Comparison of ENCODE assay signal across 8 cellular contexts in the genomic region with DNA sequence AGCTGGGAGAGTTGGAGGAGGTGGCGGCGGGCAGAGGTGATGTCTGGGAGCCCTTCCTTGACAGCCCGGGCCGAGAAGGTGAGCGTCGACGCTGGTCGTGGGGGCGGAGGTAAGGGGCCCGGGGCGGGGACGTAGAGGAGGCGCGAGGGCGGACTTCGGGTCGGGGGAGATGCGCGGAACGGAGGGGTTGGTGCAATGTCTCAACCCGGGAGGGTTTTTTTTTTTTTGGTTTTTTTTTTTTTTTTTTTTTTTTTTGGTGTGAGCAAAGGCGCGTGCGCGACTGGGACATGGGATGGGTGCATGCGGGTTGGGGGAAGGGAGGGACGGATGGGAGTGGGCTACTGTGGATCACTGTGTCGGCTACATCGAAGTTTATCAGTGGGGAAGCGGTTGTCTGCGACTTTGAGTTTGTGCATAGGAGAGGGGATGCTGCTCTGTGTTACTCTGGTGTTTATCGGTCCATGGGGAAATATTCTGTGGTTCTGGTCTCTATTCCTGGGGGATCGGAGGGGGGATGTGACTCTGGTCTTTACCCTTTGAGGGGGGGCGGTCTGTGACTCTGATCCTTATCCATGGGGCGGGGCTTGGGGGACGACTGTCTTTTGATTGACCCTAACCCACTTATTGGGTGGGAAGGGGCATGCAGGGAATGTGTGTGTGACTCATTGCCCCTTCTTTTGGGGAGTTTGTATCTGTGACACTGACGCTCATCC. TPM values are rescaled to one million over a fixed set of nuclear protein-coding genes. Genes with fewer than 3 reads are reported as not detected.
DNase-seq lines count a peak whose midpoint lies in the region; ATAC-seq and TF ChIP-seq lines count a peak whose summit lies in the region.

No MANE protein-coding gene starts in this region.

- H3K4me3 Mint-ChIP-seq in WTC11: peak overlapping the region; percentile 98

- peaks cover 18% of the 10 kb centered on the region for H3K36me3 Mint-ChIP-seq in WTC11

- DNase-seq in stimulated activated CD4-positive, alpha-beta T cell treated with anti-CD3 and anti-CD28 coated beads, Interleukin-15, amount 100 ng/mL, for 24 hours: peak; percentile 10
- no peak for DNase-seq in stimulated activated CD4-positive, alpha-beta T cell treated with anti-CD3 and anti-CD28 coated beads, Interleukin-4, amount 100 ng/mL, for 1 hour
- DNase-seq in WTC11 (ENCODE audit: low spot score) (no peak), fibroblast of pulmonary artery (ENCODE audit: low read depth) (no peak), ovary (peak in 1 of 5 donors; percentile 31), dermis blood vessel endothelial cell (no peak)

- no peaks in the 10 kb centered on the region for H3K27me3 ChIP-seq in ovary

- H3K9me3 Mint-ChIP-seq in WTC11: no peaks in the 10 kb centered on the region

- no peaks in the 10 kb centered on the region for H3K9me3 ChIP-seq in ovary

- H3K4me3 ChIP-seq in fibroblast of pulmonary artery (replicated peaks; ENCODE audit: low read depth, low read length) (peak overlapping the region; percentile 83), ovary (peak overlapping the region; percentile 65)

- POLR2A ChIA-PET in WTC11 (lab: Charles Lee): interaction anchor here (0.6 to 1.7 kb wide), 6 partner anchors 16 to 504 kb away, joined by 3 to 9 read pairs (median 4); no protein-coding TSS in a partner anchor

- peaks cover 16% of the 10 kb centered on the region for H3K4me1 Mint-ChIP-seq in WTC11

- peak overlapping the region; percentile 98 for H3K27ac Mint-ChIP-seq in WTC11

- peak overlapping the region; percentile 85 to 87 for H3K27ac ChIP-seq in ovary

- peak; percentile 18 for ATAC-seq in HG03095 (IDR thresholded peaks at IDR 0.05; ENCODE audit: unreplicated experiment)
- ATAC-seq in WTC11: peak; percentile 11
- ATAC-seq in HG02973 (IDR thresholded peaks at IDR 0.05; ENCODE audit: unreplicated experiment): no peak

- no peak for TF ChIP-seq POLR2A in ovary (IDR thresholded peaks at IDR 0.05)

- CTCF ChIA-PET in WTC11 (lab: Charles Lee): interaction anchor here (0.6 to 1.2 kb wide), 11 partner anchors 10 to 378 kb away, joined by 3 to 7 read pairs (median 4); no protein-coding TSS in a partner anchor

- H3K36me3 ChIP-seq in ovary: no peaks in the 10 kb centered on the region

- no peaks in the 10 kb centered on the region for H3K27me3 Mint-ChIP-seq in WTC11 (ENCODE audit: low read depth)

- TF ChIP-seq CTCF in WTC11 (IDR thresholded peaks at IDR 0.05) (no peak), fibroblast of pulmonary artery (IDR thresholded peaks at IDR 0.05; ENCODE audit: low read length, missing control alignments) (no peak), ovary (IDR thresholded peaks at IDR 0.05) (no peak)

- peaks cover 18% of the 10 kb centered on the region for H3K4me1 ChIP-seq in ovary (ENCODE audit: insufficient read depth)

- no peak for TF ChIP-seq EP300 in ovary (IDR thresholded peaks at IDR 0.05)

- intact Hi-C loops in ovary (cut with DNase I): no loop called here

- WGBS in ovary, 3 donors: 36 to 51% (median 41%) methylated on average over 37 of the region's 37 CpGs

TF ChIP-seq in WTC11, 78 proteins besides CTCF, POLR2A, EP300 and RAD21:
- TF ChIP-seq, protein P1, sequence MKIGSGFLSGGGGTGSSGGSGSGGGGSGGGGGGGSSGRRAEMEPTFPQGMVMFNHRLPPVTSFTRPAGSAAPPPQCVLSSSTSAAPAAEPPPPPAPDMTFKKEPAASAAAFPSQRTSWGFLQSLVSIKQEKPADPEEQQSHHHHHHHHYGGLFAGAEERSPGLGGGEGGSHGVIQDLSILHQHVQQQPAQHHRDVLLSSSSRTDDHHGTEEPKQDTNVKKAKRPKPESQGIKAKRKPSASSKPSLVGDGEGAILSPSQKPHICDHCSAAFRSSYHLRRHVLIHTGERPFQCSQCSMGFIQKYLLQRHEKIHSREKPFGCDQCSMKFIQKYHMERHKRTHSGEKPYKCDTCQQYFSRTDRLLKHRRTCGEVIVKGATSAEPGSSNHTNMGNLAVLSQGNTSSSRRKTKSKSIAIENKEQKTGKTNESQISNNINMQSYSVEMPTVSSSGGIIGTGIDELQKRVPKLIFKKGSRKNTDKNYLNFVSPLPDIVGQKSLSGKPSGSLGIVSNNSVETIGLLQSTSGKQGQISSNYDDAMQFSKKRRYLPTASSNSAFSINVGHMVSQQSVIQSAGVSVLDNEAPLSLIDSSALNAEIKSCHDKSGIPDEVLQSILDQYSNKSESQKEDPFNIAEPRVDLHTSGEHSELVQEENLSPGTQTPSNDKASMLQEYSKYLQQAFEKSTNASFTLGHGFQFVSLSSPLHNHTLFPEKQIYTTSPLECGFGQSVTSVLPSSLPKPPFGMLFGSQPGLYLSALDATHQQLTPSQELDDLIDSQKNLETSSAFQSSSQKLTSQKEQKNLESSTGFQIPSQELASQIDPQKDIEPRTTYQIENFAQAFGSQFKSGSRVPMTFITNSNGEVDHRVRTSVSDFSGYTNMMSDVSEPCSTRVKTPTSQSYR (CRISPR knock-in tag; IDR thresholded peaks at IDR 0.05): no peak
- TF ChIP-seq, protein P2, sequence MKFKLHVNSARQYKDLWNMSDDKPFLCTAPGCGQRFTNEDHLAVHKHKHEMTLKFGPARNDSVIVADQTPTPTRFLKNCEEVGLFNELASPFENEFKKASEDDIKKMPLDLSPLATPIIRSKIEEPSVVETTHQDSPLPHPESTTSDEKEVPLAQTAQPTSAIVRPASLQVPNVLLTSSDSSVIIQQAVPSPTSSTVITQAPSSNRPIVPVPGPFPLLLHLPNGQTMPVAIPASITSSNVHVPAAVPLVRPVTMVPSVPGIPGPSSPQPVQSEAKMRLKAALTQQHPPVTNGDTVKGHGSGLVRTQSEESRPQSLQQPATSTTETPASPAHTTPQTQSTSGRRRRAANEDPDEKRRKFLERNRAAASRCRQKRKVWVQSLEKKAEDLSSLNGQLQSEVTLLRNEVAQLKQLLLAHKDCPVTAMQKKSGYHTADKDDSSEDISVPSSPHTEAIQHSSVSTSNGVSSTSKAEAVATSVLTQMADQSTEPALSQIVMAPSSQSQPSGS (CRISPR knock-in tag; IDR thresholded peaks at IDR 0.05; ENCODE audit: borderline replicate concordance, low read depth): no peak
- TF ChIP-seq MYBL2 (CRISPR knock-in tag; IDR thresholded peaks at IDR 0.05) (no peak), ESRRA (CRISPR knock-in tag; IDR thresholded peaks at IDR 0.05; ENCODE audit: borderline replicate concordance) (no peak), SMAD3 (CRISPR knock-in tag; IDR thresholded peaks at IDR 0.05; ENCODE audit: borderline replicate concordance) (no peak)
- TF ChIP-seq, protein P3, sequence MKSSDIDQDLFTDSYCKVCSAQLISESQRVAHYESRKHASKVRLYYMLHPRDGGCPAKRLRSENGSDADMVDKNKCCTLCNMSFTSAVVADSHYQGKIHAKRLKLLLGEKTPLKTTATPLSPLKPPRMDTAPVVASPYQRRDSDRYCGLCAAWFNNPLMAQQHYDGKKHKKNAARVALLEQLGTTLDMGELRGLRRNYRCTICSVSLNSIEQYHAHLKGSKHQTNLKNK (CRISPR knock-in tag; IDR thresholded peaks at IDR 0.05): no peak
- TF ChIP-seq, protein P4, sequence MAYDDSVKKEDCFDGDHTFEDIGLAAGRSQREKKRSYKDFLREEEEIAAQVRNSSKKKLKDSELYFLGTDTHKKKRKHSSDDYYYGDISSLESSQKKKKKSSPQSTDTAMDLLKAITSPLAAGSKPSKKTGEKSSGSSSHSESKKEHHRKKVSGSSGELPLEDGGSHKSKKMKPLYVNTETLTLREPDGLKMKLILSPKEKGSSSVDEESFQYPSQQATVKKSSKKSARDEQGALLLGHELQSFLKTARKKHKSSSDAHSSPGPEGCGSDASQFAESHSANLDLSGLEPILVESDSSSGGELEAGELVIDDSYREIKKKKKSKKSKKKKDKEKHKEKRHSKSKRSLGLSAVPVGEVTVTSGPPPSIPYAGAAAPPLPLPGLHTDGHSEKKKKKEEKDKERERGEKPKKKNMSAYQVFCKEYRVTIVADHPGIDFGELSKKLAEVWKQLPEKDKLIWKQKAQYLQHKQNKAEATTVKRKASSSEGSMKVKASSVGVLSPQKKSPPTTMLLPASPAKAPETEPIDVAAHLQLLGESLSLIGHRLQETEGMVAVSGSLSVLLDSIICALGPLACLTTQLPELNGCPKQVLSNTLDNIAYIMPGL (CRISPR knock-in tag; IDR thresholded peaks at IDR 0.05): 0 out of 2 replicates have a peak, but pooled peaks have one; percentile 9

RNA-seq across cellular contexts. Expression of a gene that starts 0.5 kb away (rescaled TPM):
- 65.6 to 66.1 TPM (median 65.8 TPM) in 3 replicates for total RNA-seq in WTC11 (2021)
- 10 to 100 TPM; 28.6 to 53.0 (median 36.7) TPM for total RNA-seq in ovary
- polyA plus RNA-seq in ovary: 10 to 100 TPM; 12.0 to 39.5 TPM
- total RNA-seq in dermis blood vessel endothelial cell: 57.2 and 83.3 TPM in 2 replicates

RNA-seq across cellular contexts. Expression of a gene that starts 1.1 kb away (rescaled TPM):
- total RNA-seq in WTC11 (2021) (105 to 110 TPM (median 106 TPM) in 3 replicates), ovary (10 to 100 TPM; 35.8 to 82.0 (median 44.6) TPM), dermis blood vessel endothelial cell (59.8 and 65.3 TPM in 2 replicates)
- polyA plus RNA-seq in ovary: 10 to 100 TPM; 33.9 to 45.0 TPM

RNA-seq across cellular contexts. Expression of a gene that starts 48.1 kb away (rescaled TPM):
- total RNA-seq in WTC11 (2021) (379 to 392 TPM (median 383 TPM) in 3 replicates), ovary (100 to 1,000 TPM in 6 of 7 donors, 10 to 100 TPM in 1; 91.8 to 196 (median 177) TPM), dermis blood vessel endothelial cell (126 and 194 TPM in 2 replicates)
- 100 to 1,000 TPM in 1 of 2 donors, 10 to 100 TPM in 1; 90.0 to 129 TPM for polyA plus RNA-seq in ovary
